In genomic region chr15:68666120-68666811, GRCh38 we compare ENCODE assay signal across 12 cellular contexts.
DNase-seq lines count a peak whose midpoint lies in the region; ATAC-seq and FAIRE-seq lines count a peak whose summit lies in the region.
"Had no signal": no experiment of that assay in that cellular context is flagged by ENCODE, and none has a peak within 500 bp of the region (broad histone marks: within the 10 kb centered on the region; RNA-seq: fewer than 3 reads in every experiment).

No MANE protein-coding gene starts in this region.

- H3K27me3 ChIP-seq in small intestine (ENCODE audit: control insufficient read depth in 2 of 2, insufficient read depth in 2 of 2, low read length in 2 of 2): no peaks in the 10 kb centered on the region
- H3K27me3 ChIP-seq: right lobe of liver had no signal

- WGBS in small intestine, 3 donors: 41 to 57% (median 45%) methylated on average over 5 to 6 of the region's 6 CpGs

- no peaks in the 10 kb centered on the region for H3K9me3 ChIP-seq in small intestine (ENCODE audit: control insufficient read depth, low read depth)
- H3K9me3 ChIP-seq: right lobe of liver had no signal

- ATAC-seq in HG02623 (IDR thresholded peaks at IDR 0.05; ENCODE audit: unreplicated experiment) (no peak), HG03175 (IDR thresholded peaks at IDR 0.05; ENCODE audit: unreplicated experiment) (no peak), HG02973 (IDR thresholded peaks at IDR 0.05; ENCODE audit: unreplicated experiment) (no peak)
- ATAC-seq: activated naive CD4-positive, alpha-beta T cell treated with anti-CD3 and anti-CD28 coated beads, Interleukin-2, amount 50 U/mL, for 72 hours; right lobe of liver had no signal

- FAIRE-seq in small intestine (lab: Jason Lieb, UNC): no peak

- H3K4me3 ChIP-seq in small intestine (ENCODE audit: low read depth in 1 of 2, low read length in 2 of 2): no peak overlapping the region
- H3K4me3 ChIP-seq: right lobe of liver had no signal

- no peaks in the 10 kb centered on the region for H3K4me1 ChIP-seq in small intestine (ENCODE audit: control insufficient read depth in 2 of 2, insufficient read depth in 1 of 2, low read depth in 1 of 2, low read length in 1 of 2)
- H3K4me1 ChIP-seq: right lobe of liver had no signal

- DNase-seq in DMS53 (lab: John Stamatoyannopoulos, UW): peak; percentile 72
- peak; percentile 89 for DNase-seq in NCI-H1105 treated with DMSO at 0.1 percent for 48 hours (lab: John Stamatoyannopoulos, UW)
- peak; percentile 78 for DNase-seq in NCI-H524 treated with DMSO at 0.1 percent for 48 hours (lab: John Stamatoyannopoulos, UW)
- DNase-seq in iPS-NIHi11 (ENCODE audit: low spot score): peak; percentile 53
- DNase-seq in small intestine: no peak
- DNase-seq: hypothalamus, nephron progenitor cell had no signal

- no peak overlapping the region for H3K27ac ChIP-seq in small intestine (ENCODE audit: low read depth in 1 of 2, low read length in 1 of 2)
- H3K27ac ChIP-seq: right lobe of liver had no signal

- no peaks in the 10 kb centered on the region for H3K36me3 ChIP-seq in small intestine (ENCODE audit: control insufficient read depth in 2 of 2, insufficient read depth in 2 of 2, low read length in 2 of 2)
- H3K36me3 ChIP-seq: right lobe of liver had no signal
